In the genomic region with DNA sequence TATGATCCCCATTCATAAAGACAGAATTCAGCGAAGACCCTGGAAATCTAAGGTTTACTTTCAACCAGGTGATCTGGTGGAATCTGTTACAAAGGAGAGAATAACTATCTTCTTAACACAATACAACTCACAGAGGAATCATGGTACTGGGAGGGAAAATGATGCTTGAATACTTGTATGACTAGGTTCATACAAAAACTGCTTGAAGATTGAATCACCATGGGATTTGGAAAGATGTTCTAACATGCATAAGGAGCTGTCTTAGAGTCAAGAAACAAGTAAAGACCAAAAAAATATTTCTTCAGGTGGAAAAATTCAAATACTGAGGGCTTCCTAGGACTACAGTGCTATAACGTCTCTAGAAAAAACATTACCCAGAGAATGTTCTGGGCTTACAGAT, we compare ENCODE assay signal across 13 cellular contexts.
"Had no signal": no experiment of that assay in that cellular context is flagged by ENCODE, and none has a peak within 500 bp of the region (broad histone marks: within the 10 kb centered on the region; RNA-seq: fewer than 3 reads in every experiment).

No MANE protein-coding gene starts in this region.

- H3K4me1 ChIP-seq: prostate gland had no signal

- H3K27ac ChIP-seq: cardiac muscle cell, prostate gland had no signal

- H3K27me3 ChIP-seq: cardiac muscle cell had no signal

- DNase-seq: activated CD4-positive, alpha-beta T cell treated with anti-CD3 and anti-CD28 coated beads, Interleukin-2, amount 50 U/mL, for 1 hour; activated naive CD4-positive, alpha-beta T cell treated with anti-CD3 and anti-CD28 coated beads for 36 hours; activated naive CD8-positive, alpha-beta T cell treated with anti-CD3 and anti-CD28 coated beads, Interleukin-2, amount 50 U/mL, for 24 hours; erythroblast; hypothalamus; kidney glomerular epithelial cell; nephron progenitor cell; occipital lobe; right cardiac atrium; T-cell; T-helper 9 cell had no signal

- H3K36me3 ChIP-seq: cardiac muscle cell, prostate gland had no signal

- ATAC-seq: activated naive CD8-positive, alpha-beta T cell treated with anti-CD3 and anti-CD28 coated beads, Interleukin-2, amount 50 U/mL, for 24 hours; right cardiac atrium; T-cell had no signal

- H3K4me3 ChIP-seq: cardiac muscle cell, prostate gland had no signal

- H3K9me3 ChIP-seq: prostate gland had no signal
